In genomic region chr19:13881692-13882418, GRCh38 we compare ENCODE assay signal across 8 cellular contexts. TPM values are rescaled to one million over a fixed set of nuclear protein-coding genes. Genes with fewer than 3 reads are reported as not detected.
DNase-seq lines count a peak whose midpoint lies in the region; ATAC-seq and TF ChIP-seq lines count a peak whose summit lies in the region.

No MANE protein-coding gene starts in this region.

- H3K14ac ChIP-seq in mesenchymal stem cell (ENCODE audit: low read length in 2 of 2), result peak overlapping the region in 1 of 2 experiments; percentile 90

- no peaks in the 10 kb centered on the region for H3K36me3 ChIP-seq in CD4-positive, alpha-beta memory T cell (ENCODE audit: insufficient read depth, low read length)
- H3K36me3 ChIP-seq in Loucy (ENCODE audit: insufficient read depth, low read length) (no peaks in the 10 kb centered on the region), mesenchymal stem cell (ENCODE audit: control insufficient read depth in 1 of 2, insufficient read depth in 2 of 2, low read depth in 1 of 2, low read length in 2 of 2) (peaks cover 0 to 2% of the 10 kb centered on the region in 2 experiments), upper lobe of right lung (no peaks in the 10 kb centered on the region), brain microvascular endothelial cell (replicated peaks) (no peaks in the 10 kb centered on the region)

- no peaks in the 10 kb centered on the region; the same call in 1 of the 2 replicates for H3K79me2 ChIP-seq in Loucy (ENCODE audit: insufficient read depth, low read length)

- H3K9me3 Mint-ChIP-seq in CD4-positive, alpha-beta memory T cell, result no peaks in the 10 kb centered on the region
- no peaks in the 10 kb centered on the region for H3K9me3 Mint-ChIP-seq in activated naive CD4-positive, alpha-beta T cell treated with anti-CD3 and anti-CD28 coated beads, Interleukin-2, amount 50 U/mL, for 72 hours

- H2AFZ ChIP-seq in Loucy (ENCODE audit: low read length) (no peak overlapping the region), mesenchymal stem cell (ENCODE audit: low read depth, low read length) (peak overlapping the region; percentile 57)

- H3K27ac Mint-ChIP-seq in CD4-positive, alpha-beta memory T cell, result peak overlapping the region; percentile 84 to 94 (median 89)
- H3K27ac Mint-ChIP-seq in activated naive CD4-positive, alpha-beta T cell treated with anti-CD3 and anti-CD28 coated beads, Interleukin-2, amount 50 U/mL, for 72 hours, result peak overlapping the region; percentile 29 to 88

- peak overlapping the region; percentile 64 for H3K27ac ChIP-seq in CD4-positive, alpha-beta memory T cell (ENCODE audit: low read depth, low read length)
- peak overlapping the region; percentile 35 for H3K27ac ChIP-seq in mesenchymal stem cell (ENCODE audit: low read length, poor library complexity, severe bottlenecking)
- H3K27ac ChIP-seq in upper lobe of right lung, result peak overlapping the region; percentile 30
- H3K27ac ChIP-seq in brain microvascular endothelial cell, result no peak overlapping the region

- 74% methylated on average over 16 of the region's 17 CpGs for WGBS in mesenchymal stem cell

- CTCF ChIA-PET in CD4-positive, alpha-beta memory T cell (lab: Charles Lee; ENCODE audit: partially characterized antibody), result interaction anchor here (0.9 to 11.8 kb wide), 16 partner anchors 22 to 599 kb away, joined by 3 to 111 read pairs (median 5); partner anchors contain the start of genes ASF1B, C19orf67, DCAF15 and MISP3

- no peak overlapping the region for H3K23ac ChIP-seq in mesenchymal stem cell (ENCODE audit: low read length in 2 of 2)

- no peaks in the 10 kb centered on the region for H3K79me1 ChIP-seq in mesenchymal stem cell (replicated peaks; ENCODE audit: low read length, poor library complexity, severe bottlenecking)

- POLR2A ChIA-PET in CD4-positive, alpha-beta memory T cell (lab: Charles Lee; ENCODE audit: partially characterized antibody), result interaction anchor here (0.6 to 5.0 kb wide), 22 partner anchors 25 to 286 kb away, joined by 3 to 43 read pairs (median 5); partner anchors contain the start of genes DCAF15, IL27RA, MISP3 and PRKACA

- H2BK5ac ChIP-seq in mesenchymal stem cell (ENCODE audit: low read depth, low read length, poor library complexity, severe bottlenecking), result no peak overlapping the region

- H3K18ac ChIP-seq in mesenchymal stem cell (ENCODE audit: low read depth in 1 of 2, low read length in 2 of 2), result peak overlapping the region; percentile 68 to 91

- H3K4me3 Mint-ChIP-seq in CD4-positive, alpha-beta memory T cell, result peak overlapping the region; percentile 45 to 83 (median 74)

- TF ChIP-seq CTCF in Loucy (conservative IDR thresholded peaks at IDR 0.05; ENCODE audit: low read length) (no peak), upper lobe of right lung (IDR thresholded peaks at IDR 0.05) (no peak), brain microvascular endothelial cell (IDR thresholded peaks at IDR 0.05; ENCODE audit: low read depth, low read length, missing control alignments) (no peak)

- no peaks in the 10 kb centered on the region for H3F3A ChIP-seq in Loucy (ENCODE audit: low read depth)

- no peaks in the 10 kb centered on the region for H3K36me3 Mint-ChIP-seq in CD4-positive, alpha-beta memory T cell
- H3K36me3 Mint-ChIP-seq in activated naive CD4-positive, alpha-beta T cell treated with anti-CD3 and anti-CD28 coated beads, Interleukin-2, amount 50 U/mL, for 72 hours, result no peaks in the 10 kb centered on the region

- in situ Hi-C loops in brain microvascular endothelial cell (cut with HindIII; ENCODE audit: low pct_ligation_motif_present, low sequenced_read_pairs), result no loop called here

- no peaks in the 10 kb centered on the region for H3K27me3 Mint-ChIP-seq in CD4-positive, alpha-beta memory T cell

- ATAC-seq in activated naive CD4-positive, alpha-beta T cell treated with anti-CD3 and anti-CD28 coated beads, Interleukin-2, amount 50 U/mL, for 72 hours, result peak; percentile 25 to 53
- ATAC-seq in upper lobe of right lung, result no peak
- ATAC-seq in GM21367 (IDR thresholded peaks at IDR 0.05; ENCODE audit: unreplicated experiment), result no peak

- peak overlapping the region; percentile 99 for H4K8ac ChIP-seq in mesenchymal stem cell (ENCODE audit: low read length)

- peak in 4 of 5 donors; percentile 27 to 66 (median 44) for DNase-seq in CD4-positive, alpha-beta memory T cell
- peak; percentile 39 to 74 for DNase-seq in activated naive CD4-positive, alpha-beta T cell treated with anti-CD3 and anti-CD28 coated beads, Interleukin-2, amount 50 U/mL, for 72 hours (ENCODE audit: low spot score in 2 of 2)
- DNase-seq in mesenchymal stem cell, result peak; percentile 34
- peak; percentile 70 for DNase-seq in upper lobe of right lung
- DNase-seq in brain microvascular endothelial cell, result no peak
- no peak for DNase-seq in NCI-H345 treated with DMSO at 0.1 percent for 48 hours (lab: John Stamatoyannopoulos, UW; ENCODE audit: unreplicated experiment)

- peak overlapping the region; percentile 86 for H2BK120ac ChIP-seq in mesenchymal stem cell (ENCODE audit: low read depth, low read length)

- peak overlapping the region; percentile 76 for H2AK5ac ChIP-seq in mesenchymal stem cell (ENCODE audit: low read length, severe bottlenecking)

- H3K27me3 ChIP-seq in CD4-positive, alpha-beta memory T cell (ENCODE audit: insufficient read depth, low read length), result no peaks in the 10 kb centered on the region
- no peaks in the 10 kb centered on the region for H3K27me3 ChIP-seq in Loucy (ENCODE audit: insufficient read depth, low read length, poor library complexity, severe bottlenecking)
- peaks cover 3 to 24% of the 10 kb centered on the region in 2 experiments for H3K27me3 ChIP-seq in mesenchymal stem cell (ENCODE audit: control insufficient read depth in 1 of 2, insufficient read depth in 1 of 2, low read length in 2 of 2)
- no peaks in the 10 kb centered on the region for H3K27me3 ChIP-seq in upper lobe of right lung
- H3K27me3 ChIP-seq in brain microvascular endothelial cell (replicated peaks), result no peaks in the 10 kb centered on the region

- peak overlapping the region in 1 of 2 experiments; percentile 57 for H2BK12ac ChIP-seq in mesenchymal stem cell (ENCODE audit: low read length in 2 of 2)

- H3K4me2 ChIP-seq in Loucy (ENCODE audit: low read depth, low read length, poor library complexity, severe bottlenecking), result peak overlapping the region; percentile 79
- H3K4me2 ChIP-seq in mesenchymal stem cell (ENCODE audit: low read length, poor library complexity, severe bottlenecking), result peak overlapping the region; percentile 11

- H3K9ac ChIP-seq in Loucy (ENCODE audit: low read depth, low read length, poor library complexity, severe bottlenecking), result peak overlapping the region; percentile 72
- H3K9ac ChIP-seq in mesenchymal stem cell (ENCODE audit: low read length), result peak overlapping the region; percentile 50

- peaks cover 22 to 47% (median 37%) of the 10 kb centered on the region in 4 donors for H3K4me1 Mint-ChIP-seq in CD4-positive, alpha-beta memory T cell

- H3K4me3 ChIP-seq in CD4-positive, alpha-beta memory T cell (ENCODE audit: low read length in 2 of 2), result peak overlapping the region; percentile 9 to 21
- H3K4me3 ChIP-seq in Loucy (ENCODE audit: low read length, poor library complexity, severe bottlenecking), result peak overlapping the region; percentile 68
- no peak overlapping the region for H3K4me3 ChIP-seq in mesenchymal stem cell (ENCODE audit: insufficient read depth in 1 of 2, low read depth in 1 of 2, low read length in 2 of 2)
- no peak overlapping the region for H3K4me3 ChIP-seq in upper lobe of right lung
- no peak overlapping the region for H3K4me3 ChIP-seq in brain microvascular endothelial cell (ENCODE audit: low read depth, low read length)

- H3K4me1 ChIP-seq in CD4-positive, alpha-beta memory T cell (ENCODE audit: insufficient read depth, low read length), result peaks cover 44% of the 10 kb centered on the region
- H3K4me1 ChIP-seq in Loucy (ENCODE audit: insufficient read depth, low read length, poor library complexity, severe bottlenecking), result peaks cover 38% of the 10 kb centered on the region
- H3K4me1 ChIP-seq in mesenchymal stem cell (ENCODE audit: control insufficient read depth, insufficient read depth, low read depth, low read length), result peaks cover 24% of the 10 kb centered on the region
- peaks cover 22% of the 10 kb centered on the region for H3K4me1 ChIP-seq in upper lobe of right lung

- no peaks in the 10 kb centered on the region for H4K20me1 ChIP-seq in Loucy (ENCODE audit: insufficient read depth, low read length, poor library complexity, severe bottlenecking)

- intact Hi-C loops in CD4-positive, alpha-beta memory T cell (cut with micrococcal nuclease), result loop anchor here (2.0 to 5.0 kb wide), 2 partner anchors 235 to 465 kb away; partner anchors contain the start of gene PRKACA
- intact Hi-C loops in upper lobe of right lung (cut with DNase I), result no loop called here

- peak overlapping the region; percentile 34 to 85 for H3K4ac ChIP-seq in mesenchymal stem cell (ENCODE audit: low read depth in 1 of 2, low read length in 2 of 2)

- peak overlapping the region; percentile 99 for H4K91ac ChIP-seq in mesenchymal stem cell (ENCODE audit: low read length)

- H3K9me2 ChIP-seq in Loucy (replicated peaks; ENCODE audit: low read depth, low read length), result no peaks in the 10 kb centered on the region

- H2BK15ac ChIP-seq in mesenchymal stem cell (ENCODE audit: low read depth, poor library complexity, severe bottlenecking), result peak overlapping the region; percentile 94

- H3K9me3 ChIP-seq in CD4-positive, alpha-beta memory T cell (ENCODE audit: control insufficient read depth in 1 of 2, low read length in 2 of 2), result no peaks in the 10 kb centered on the region
- H3K9me3 ChIP-seq in Loucy (ENCODE audit: insufficient read depth, low read depth, low read length) (no peaks in the 10 kb centered on the region), mesenchymal stem cell (ENCODE audit: control insufficient read depth, low read length) (no peaks in the 10 kb centered on the region), upper lobe of right lung (no peaks in the 10 kb centered on the region)

RNA-seq across cellular contexts. Expression of gene NANOS3, which starts 4.9 kb away (rescaled TPM):
- total RNA-seq in CD4-positive, alpha-beta memory T cell, result not detected
- polyA plus RNA-seq in CD4-positive, alpha-beta memory T cell, result not detected
- total RNA-seq in activated naive CD4-positive, alpha-beta T cell treated with anti-CD3 and anti-CD28 coated beads, Interleukin-2, amount 50 U/mL, for 72 hours, result under 1 TPM; 0.88 to 0.98 TPM
- polyA plus RNA-seq in mesenchymal stem cell (2013, experiment 1 of 2), result 1.4 TPM
- polyA plus RNA-seq in mesenchymal stem cell (2013, experiment 2 of 2), result 3.1 TPM
- total RNA-seq in upper lobe of right lung, result not detected

RNA-seq across cellular contexts. Expression of gene BRME1, which starts 24.1 kb away (rescaled TPM):
- total RNA-seq in CD4-positive, alpha-beta memory T cell, result 1 to 10 TPM; 3.1 to 3.8 TPM
- under 1 TPM; 0.35 to 0.41 TPM for polyA plus RNA-seq in CD4-positive, alpha-beta memory T cell
- total RNA-seq in activated naive CD4-positive, alpha-beta T cell treated with anti-CD3 and anti-CD28 coated beads, Interleukin-2, amount 50 U/mL, for 72 hours, result 10 to 100 TPM in 1 of 2 donors, 1 to 10 TPM in 1; 5.1 to 10.5 TPM
- 0.22 TPM for polyA plus RNA-seq in mesenchymal stem cell (2013, experiment 1 of 2)
- polyA plus RNA-seq in mesenchymal stem cell (2013, experiment 2 of 2), result 0.22 TPM
- total RNA-seq in upper lobe of right lung, result 2.0 TPM

RNA-seq across cellular contexts. Expression of gene CC2D1A, which starts 24.1 kb away (rescaled TPM):
- total RNA-seq in CD4-positive, alpha-beta memory T cell, result 10 to 100 TPM; 32.9 to 37.1 TPM
- 10 to 100 TPM in 1 of 2 donors, 1 to 10 TPM in 1; 3.8 to 13.9 TPM for polyA plus RNA-seq in CD4-positive, alpha-beta memory T cell
- 10 to 100 TPM; 29.4 to 57.9 TPM for total RNA-seq in activated naive CD4-positive, alpha-beta T cell treated with anti-CD3 and anti-CD28 coated beads, Interleukin-2, amount 50 U/mL, for 72 hours
- 15.2 TPM for polyA plus RNA-seq in mesenchymal stem cell (2013, experiment 1 of 2)
- polyA plus RNA-seq in mesenchymal stem cell (2013, experiment 2 of 2), result 15.0 TPM
- 28.9 TPM for total RNA-seq in upper lobe of right lung

RNA-seq across cellular contexts. Expression of gene PODNL1, which starts 56.4 kb away (rescaled TPM):
- total RNA-seq in CD4-positive, alpha-beta memory T cell, result not detected
- polyA plus RNA-seq in CD4-positive, alpha-beta memory T cell, result not detected
- total RNA-seq in activated naive CD4-positive, alpha-beta T cell treated with anti-CD3 and anti-CD28 coated beads, Interleukin-2, amount 50 U/mL, for 72 hours, result under 1 TPM in 1 of 2 donors, not detected in 1; 0.34 TPM
- 4.7 TPM for polyA plus RNA-seq in mesenchymal stem cell (2013, experiment 1 of 2)
- polyA plus RNA-seq in mesenchymal stem cell (2013, experiment 2 of 2), result 3.7 TPM
- total RNA-seq in upper lobe of right lung, result 2.8 TPM

Comparison
In these comparisons a context has a peak if more than half of its experiments do, and no peak if none do; other contexts are left out.
1. DNase-seq: peak in CD4-positive, alpha-beta memory T cell (4 of 5), activated naive CD4-positive, alpha-beta T cell treated with anti-CD3 and anti-CD28 coated beads, Interleukin-2, amount 50 U/mL, for 72 hours (2 of 2), mesenchymal stem cell (single experiment) and upper lobe of right lung (single experiment); none in brain microvascular endothelial cell (single experiment) and NCI-H345 treated with DMSO at 0.1 percent for 48 hours (single experiment).
2. H3K4me3 ChIP-seq: peak in CD4-positive, alpha-beta memory T cell (2 of 2) and Loucy (single experiment); none in mesenchymal stem cell (0 of 2), upper lobe of right lung (single experiment) and brain microvascular endothelial cell (single experiment).
3. ATAC-seq: peak in activated naive CD4-positive, alpha-beta T cell treated with anti-CD3 and anti-CD28 coated beads, Interleukin-2, amount 50 U/mL, for 72 hours (2 of 2); none in upper lobe of right lung (single experiment) and GM21367 (single experiment).